23 cellular contexts compared by ENCODE assay signal in the genomic region with DNA sequence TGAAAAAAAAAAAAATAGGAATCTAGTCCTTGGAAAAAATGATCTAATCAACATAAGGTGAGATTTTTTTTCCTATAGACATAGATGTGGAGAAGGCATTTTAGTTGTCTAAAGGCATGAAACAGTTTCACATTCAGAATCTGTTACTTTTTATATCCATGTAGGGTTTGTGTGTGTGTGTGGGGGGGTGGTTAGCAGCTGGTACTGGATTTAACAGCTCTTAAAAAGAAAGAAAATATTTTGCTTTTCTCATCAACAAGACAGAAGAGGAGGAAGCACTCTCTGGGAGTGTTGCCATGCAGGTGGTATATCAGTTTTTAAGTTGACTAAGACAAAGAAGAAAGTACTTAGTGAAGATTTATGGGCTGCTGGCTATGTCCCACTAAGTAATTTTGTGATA.
"Had no signal": no experiment of that assay in that cellular context is flagged by ENCODE, and none has a peak within 500 bp of the region (broad histone marks: within the 10 kb centered on the region; RNA-seq: fewer than 3 reads in every experiment).

No MANE protein-coding gene starts in this region.

- H3K9me3 ChIP-seq: prostate gland, right lobe of liver, suprapubic skin, tibial artery, upper lobe of left lung, uterus had no signal

- DNase-seq: effector CD4-positive, alpha-beta T cell; endodermal cell; erythroblast; foreskin keratinocyte; kidney; left cardiac atrium; left ventricle myocardium superior; mesenchymal stem cell; midbrain; naive B cell; right lobe of liver; stimulated activated CD4-positive, alpha-beta T cell treated with anti-CD3 and anti-CD28 coated beads, Interleukin-4, amount 100 ng/mL, for 1 hour; stimulated activated CD8-positive, alpha-beta memory T cell treated with anti-CD3 and anti-CD28 coated beads, Interleukin-4, amount 100 ng/mL, for 48 hours; stimulated activated naive CD8-positive, alpha-beta T cell treated with anti-CD3 and anti-CD28 coated beads, Interleukin-15, Interleukin-2, amounts not matched to agents 100 U/mL and 50 U/mL, for 24 hours; tibial artery; upper lobe of left lung; uterus had no signal

- H3K9ac ChIP-seq: parathyroid adenoma had no signal

- H3K36me3 ChIP-seq: prostate gland, right lobe of liver, suprapubic skin, tibial artery, upper lobe of left lung, uterus had no signal

- H2AFZ ChIP-seq: hepatocyte, parathyroid adenoma had no signal

- H3K27me3 ChIP-seq: foreskin keratinocyte, hepatocyte, right lobe of liver, suprapubic skin, tibial artery, upper lobe of left lung, uterus had no signal

- H3K27ac ChIP-seq: foreskin keratinocyte, hepatocyte, parathyroid adenoma, prostate gland, right lobe of liver, suprapubic skin, tibial artery, upper lobe of left lung, uterus had no signal

- H3K4me1 ChIP-seq: foreskin keratinocyte, parathyroid adenoma, prostate gland, right lobe of liver, suprapubic skin, tibial artery, upper lobe of left lung, uterus had no signal

- H3K79me2 ChIP-seq: hepatocyte, parathyroid adenoma had no signal

- H3K4me2 ChIP-seq: hepatocyte had no signal

- ATAC-seq: foreskin keratinocyte; left cardiac atrium; left ventricle myocardium superior; right lobe of liver; stimulated activated effector memory CD8-positive, alpha-beta T cell treated with anti-CD3 and anti-CD28 coated beads, Interleukin-12 subunit alpha, Interleukin-12 subunit beta, amount 100 ng/mL, for 72 hours; stimulated activated naive CD8-positive, alpha-beta T cell treated with anti-CD3 and anti-CD28 coated beads, Interleukin-15, Interleukin-2, amounts not matched to agents 100 U/mL and 50 U/mL, for 24 hours had no signal

- H3K4me3 ChIP-seq: hepatocyte, lung, prostate gland, right lobe of liver, suprapubic skin, tibial artery, upper lobe of left lung, uterus had no signal
